ENCODE assay signal across 18 cellular contexts in genomic region chr9:106896695-106897094, GRCh38. TPM values are rescaled to one million over a fixed set of nuclear protein-coding genes. Genes with fewer than 3 reads are reported as not detected.
DNase-seq lines count a peak whose midpoint lies in the region; ATAC-seq and TF ChIP-seq lines count a peak whose summit lies in the region.
"Had no signal": no experiment of that assay in that cellular context is flagged by ENCODE, and none has a peak within 500 bp of the region (broad histone marks: within the 10 kb centered on the region; RNA-seq: fewer than 3 reads in every experiment).

No MANE protein-coding gene starts in this region.

- H3K4me1 Mint-ChIP-seq in osteocyte (ENCODE audit: unreplicated experiment) = peaks cover 68% of the 10 kb centered on the region
- H3K4me1 Mint-ChIP-seq: CD8-positive, alpha-beta memory T cell had no signal

- H3K36me3 Mint-ChIP-seq in osteocyte (ENCODE audit: unreplicated experiment) = peaks cover 14% of the 10 kb centered on the region
- H3K36me3 Mint-ChIP-seq: CD8-positive, alpha-beta memory T cell had no signal

- peaks cover 18% of the 10 kb centered on the region for H3F3A ChIP-seq in smooth muscle cell (ENCODE audit: low read depth)

- peak overlapping the region; percentile 70 for H3K27ac Mint-ChIP-seq in osteocyte (ENCODE audit: unreplicated experiment)
- H3K27ac Mint-ChIP-seq: CD8-positive, alpha-beta memory T cell; H9 had no signal

- H3K36me3 ChIP-seq in RWPE2 (ENCODE audit: low read depth) (peaks cover 14% of the 10 kb centered on the region), smooth muscle cell (ENCODE audit: low read depth) (no peaks in the 10 kb centered on the region)

- H3K79me2 ChIP-seq in smooth muscle cell (ENCODE audit: low read depth) = peaks cover 89% of the 10 kb centered on the region

- H2AFZ ChIP-seq in smooth muscle cell (ENCODE audit: low read depth) = no peak overlapping the region

- ATAC-seq in RWPE2 (ENCODE audit: low read depth) = no peak

- H3K4me2 ChIP-seq in smooth muscle cell = peak overlapping the region; percentile 72

- TF ChIP-seq CTCF in RWPE2 (IDR thresholded peaks at IDR 0.05; ENCODE audit: poor library complexity, severe bottlenecking) (no peak), osteocyte (IDR thresholded peaks at IDR 0.05) (no peak), smooth muscle cell (IDR thresholded peaks at IDR 0.05; ENCODE audit: borderline replicate concordance, insufficient read depth, poor library complexity, severe bottlenecking) (no peak)

- peaks cover 32% of the 10 kb centered on the region for H4K20me1 ChIP-seq in smooth muscle cell (ENCODE audit: low read depth)

- DNase-seq in EH (ENCODE audit: low read depth) = peak; percentile 9
- no peak for DNase-seq in RWPE2 (ENCODE audit: low spot score)
- no peak for DNase-seq in osteocyte (ENCODE audit: extremely low spot score, unreplicated experiment)
- no peak for DNase-seq in smooth muscle cell (lab: John Stamatoyannopoulos, UW; ENCODE audit: unreplicated experiment)
- no peak for DNase-seq in DMS153 treated with DMSO at 0.1 percent for 48 hours (lab: John Stamatoyannopoulos, UW; ENCODE audit: unreplicated experiment)
- no peak for DNase-seq in NCI-H226
- DNase-seq in NK-92 (lab: John Stamatoyannopoulos, UW; ENCODE audit: unreplicated experiment) = no peak
- DNase-seq: C1 segment of cervical spinal cord; CD8-positive, alpha-beta memory T cell; DMS79; H9; NCI-H1092 treated with DMSO at 0.1 percent for 48 hours; NCI-H146; NCI-H2029 treated with DMSO at 0.1 percent for 48 hours; NCI-H2171 treated with DMSO at 0.1 percent for 48 hours; NCI-H446 treated with DMSO at 0.1 percent for 48 hours; OCI-M1; SIG-M5 had no signal

- H3K9me3 Mint-ChIP-seq in osteocyte (ENCODE audit: unreplicated experiment) = peaks cover 13% of the 10 kb centered on the region

- peak overlapping the region; percentile 24 for H3K27ac ChIP-seq in RWPE2 (ENCODE audit: poor library complexity, severe bottlenecking)
- H3K27ac ChIP-seq in smooth muscle cell (ENCODE audit: low read depth) = peak overlapping the region; percentile 84

- no peak overlapping the region for H3K9ac ChIP-seq in smooth muscle cell (ENCODE audit: low read depth)

- no peak overlapping the region for H3K4me3 ChIP-seq in RWPE2 (ENCODE audit: severe bottlenecking)
- H3K4me3 ChIP-seq in smooth muscle cell = no peak overlapping the region

- H3K27me3 Mint-ChIP-seq in osteocyte (ENCODE audit: unreplicated experiment) = no peaks in the 10 kb centered on the region
- H3K27me3 Mint-ChIP-seq: CD8-positive, alpha-beta memory T cell had no signal

- H3K4me1 ChIP-seq in RWPE2 (ENCODE audit: insufficient read depth, poor library complexity, severe bottlenecking) = peaks cover 41% of the 10 kb centered on the region
- peaks cover 38% of the 10 kb centered on the region for H3K4me1 ChIP-seq in smooth muscle cell (ENCODE audit: low read depth)

- H3K9me3 ChIP-seq in RWPE2 (ENCODE audit: severe bottlenecking) (no peaks in the 10 kb centered on the region), smooth muscle cell (replicated peaks; ENCODE audit: low read depth) (no peaks in the 10 kb centered on the region)

- 29% methylated on average over 1 of the region's 1 CpG for WGBS in smooth muscle cell (ENCODE audit: low lambda C conversion rate)

- H3K27me3 ChIP-seq in RWPE2 (ENCODE audit: insufficient read depth, poor library complexity, severe bottlenecking) = no peaks in the 10 kb centered on the region
- no peaks in the 10 kb centered on the region for H3K27me3 ChIP-seq in smooth muscle cell (ENCODE audit: low read depth)

- no peak overlapping the region for H3K4me3 Mint-ChIP-seq in osteocyte (ENCODE audit: unreplicated experiment)
- H3K4me3 Mint-ChIP-seq: CD8-positive, alpha-beta memory T cell; H9 had no signal

RNA-seq across cellular contexts. Expression of gene ZNF462, which starts 33.7 kb away (rescaled TPM):
- total RNA-seq in osteocyte (55.0 and 57.3 TPM in 2 replicates), smooth muscle cell (29.9 and 32.2 TPM in 2 replicates)
- polyA plus RNA-seq in smooth muscle cell = 9.1 and 9.3 TPM in 2 replicates
- polyA plus RNA-seq: CD8-positive, alpha-beta memory T cell had no signal
